15 cellular contexts compared by ENCODE assay signal in the genomic region with DNA sequence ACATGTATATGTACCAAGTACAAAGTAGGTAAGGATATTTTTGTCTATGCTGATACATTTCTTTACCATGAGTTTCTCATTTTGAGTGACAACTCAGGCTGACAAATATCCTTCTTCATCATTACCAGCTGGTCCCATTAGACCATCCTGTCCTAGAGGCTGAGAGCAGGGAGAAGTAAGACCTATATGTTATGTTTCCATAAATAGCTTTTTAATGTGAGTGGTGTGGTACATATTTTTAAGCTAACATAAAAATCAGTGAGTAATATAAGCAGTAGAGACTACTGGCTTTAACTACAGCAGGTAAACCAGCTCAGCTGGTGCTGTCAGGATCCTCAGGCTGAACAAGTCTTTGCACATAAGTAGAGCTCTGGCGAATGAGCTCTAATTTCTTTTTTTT.
"Had no signal": no experiment of that assay in that cellular context is flagged by ENCODE, and none has a peak within 500 bp of the region (broad histone marks: within the 10 kb centered on the region; RNA-seq: fewer than 3 reads in every experiment).

No MANE protein-coding gene starts in this region.

- DNase-seq: activated CD4-positive, alpha-beta memory T cell treated with anti-CD3 and anti-CD28 coated beads, Interleukin-2, amount 10 ng/mL, durations not matched to agents 7 days and 5 days; activated CD4-positive, alpha-beta T cell treated with anti-CD3 and anti-CD28 coated beads for 4 hours; activated naive CD4-positive, alpha-beta T cell treated with anti-CD3 and anti-CD28 coated beads, Interleukin-2, amount 50 U/mL, for 16 hours; activated T-cell treated with anti-CD3 and anti-CD28 coated beads, Interleukin-2, amount 50 U/mL, for 24 hours; glutamatergic neuron; hypothalamus; left ventricle myocardium inferior; natural killer cell; nucleus accumbens; stimulated activated CD4-positive, alpha-beta T cell treated with anti-CD3 and anti-CD28 coated beads, Interleukin-15, amount 100 ng/mL, for 24 hours; stimulated activated CD4-positive, alpha-beta T cell treated with anti-CD3 and anti-CD28 coated beads, Interleukin-4, amount 100 ng/mL, for 1 hour; stimulated activated naive CD4-positive, alpha-beta T cell had no signal

- H3K27me3 ChIP-seq: cardiac muscle cell, esophagus muscularis mucosa, tibial nerve had no signal

- H3K4me1 ChIP-seq: tibial nerve had no signal

- ATAC-seq: natural killer cell had no signal

- H3K9me3 ChIP-seq: esophagus muscularis mucosa, left ventricle myocardium inferior, tibial nerve had no signal

- H3K27ac ChIP-seq: cardiac muscle cell, esophagus muscularis mucosa, left ventricle myocardium inferior, tibial nerve had no signal

- H3K4me3 ChIP-seq: cardiac muscle cell, esophagus muscularis mucosa, left ventricle myocardium inferior, tibial nerve had no signal

- H3K36me3 ChIP-seq: cardiac muscle cell, tibial nerve had no signal
